1 cellular context compared by ENCODE assay signal in genomic region chr9:26892251-26893029, GRCh38.
TF ChIP-seq lines count a peak whose summit lies in the region.

CAAP1 (minus strand) TSS chr9:26892802; CDS start chr9:26892715, 87 bp downstream.

TF ChIP-seq in HepG2, 621 proteins besides CTCF, POLR2A, EP300 and RAD21 (continued from another document and continues in another):
- TF ChIP-seq CENPX (CRISPR knock-in tag; IDR thresholded peaks at IDR 0.05), result no peak
- peak; percentile 62; the same call in 1 of the 2 replicates for TF ChIP-seq FOXJ3 (CRISPR knock-in tag; IDR thresholded peaks at IDR 0.05; ENCODE audit: borderline replicate concordance)
- peak; percentile 88 for TF ChIP-seq ZNF883 (CRISPR knock-in tag; IDR thresholded peaks at IDR 0.05; ENCODE audit: not compliant biosample characterization)
- peak; percentile 81 for TF ChIP-seq ZNF280D (CRISPR knock-in tag; IDR thresholded peaks at IDR 0.05)
- no peak for TF ChIP-seq SRSF9 (IDR thresholded peaks at IDR 0.05; ENCODE audit: borderline replicate concordance, insufficient read depth, low read depth, low read length, poor library complexity, severe bottlenecking)
- TF ChIP-seq ZNF615 (CRISPR knock-in tag; IDR thresholded peaks at IDR 0.05; ENCODE audit: borderline replicate concordance), result 0 out of 2 replicates have a peak, but pooled peaks have one; percentile 90
- no peak; the same call in 1 of the 2 replicates for TF ChIP-seq ZNF546 (CRISPR knock-in tag; conservative IDR thresholded peaks at IDR 0.05)
- TF ChIP-seq ZNF687 (CRISPR knock-in tag; IDR thresholded peaks at IDR 0.05), result peak; percentile 94
- TF ChIP-seq ZSCAN9 (CRISPR knock-in tag; IDR thresholded peaks at IDR 0.05; ENCODE audit: borderline replicate concordance), result peak; percentile 75; the same call in 1 of the 2 replicates
- TF ChIP-seq JUND (CRISPR knock-in tag; IDR thresholded peaks at IDR 0.05), result 0 out of 2 replicates have a peak, but pooled peaks have one; percentile 10
- peak; percentile 88 for TF ChIP-seq RBM39 (IDR thresholded peaks at IDR 0.05; ENCODE audit: low read depth, low read length, poor library complexity, severe bottlenecking)
- TF ChIP-seq KLF13 (CRISPR knock-in tag; IDR thresholded peaks at IDR 0.05), result no peak
- peak; percentile 50; the same call in 1 of the 2 replicates for TF ChIP-seq SP5 (CRISPR knock-in tag; IDR thresholded peaks at IDR 0.05; ENCODE audit: borderline replicate concordance, low read depth)
- no peak for TF ChIP-seq ZNF558 (CRISPR knock-in tag; IDR thresholded peaks at IDR 0.05; ENCODE audit: borderline replicate concordance)
- TF ChIP-seq PHF20 (CRISPR knock-in tag; IDR thresholded peaks at IDR 0.05), result peak; percentile 97
- no peak for TF ChIP-seq ZNF296 (CRISPR knock-in tag; conservative IDR thresholded peaks at IDR 0.05)
- TF ChIP-seq AKAP8 (CRISPR knock-in tag; IDR thresholded peaks at IDR 0.05), result no peak; the same call in 1 of the 2 replicates
- no peak for TF ChIP-seq KDM6A (CRISPR knock-in tag; IDR thresholded peaks at IDR 0.05; ENCODE audit: low read depth)
- TF ChIP-seq PCBP1 (IDR thresholded peaks at IDR 0.05; ENCODE audit: borderline replicate concordance, low read depth, low read length), result no peak
- TF ChIP-seq PAWR (CRISPR knock-in tag; IDR thresholded peaks at IDR 0.05; ENCODE audit: borderline replicate concordance), result no peak; the same call in 1 of the 2 replicates
- peak; percentile 98 for TF ChIP-seq POLR2G (IDR thresholded peaks at IDR 0.05; ENCODE audit: low read depth, low read length)
- no peak for TF ChIP-seq JARID2 (CRISPR knock-in tag; IDR thresholded peaks at IDR 0.05; ENCODE audit: insufficient replicate concordance)
- peak; percentile 66; the same call in 1 of the 2 replicates for TF ChIP-seq HIC2 (CRISPR knock-in tag; IDR thresholded peaks at IDR 0.05; ENCODE audit: low read depth)
- peak; percentile 60; the same call in 1 of the 2 replicates for TF ChIP-seq SSRP1 (CRISPR knock-in tag; IDR thresholded peaks at IDR 0.05)
- TF ChIP-seq HHEX (CRISPR knock-in tag; IDR thresholded peaks at IDR 0.05), result no peak
- TF ChIP-seq RARA (CRISPR knock-in tag; IDR thresholded peaks at IDR 0.05), result no peak
- peak; percentile 40 for TF ChIP-seq FOXA3 (CRISPR knock-in tag; IDR thresholded peaks at IDR 0.05)
- peak; percentile 78 for TF ChIP-seq SRSF1 (optimal IDR thresholded peaks at IDR 0.05; ENCODE audit: low read depth, low read length)
- TF ChIP-seq DNMT3B (CRISPR knock-in tag; conservative IDR thresholded peaks at IDR 0.05), result 0 out of 2 replicates have a peak, but pooled peaks have one; percentile 4
- no peak for TF ChIP-seq LCORL (IDR thresholded peaks at IDR 0.05)
- TF ChIP-seq LCORL (CRISPR knock-in tag; IDR thresholded peaks at IDR 0.05), result peak; percentile 86
- TF ChIP-seq STAT5B (CRISPR knock-in tag; IDR thresholded peaks at IDR 0.05), result no peak
- TF ChIP-seq AKNA (CRISPR knock-in tag; IDR thresholded peaks at IDR 0.05; ENCODE audit: borderline replicate concordance), result no peak
- peak; percentile 41; the same call in 1 of the 2 replicates for TF ChIP-seq ZNF280B (CRISPR knock-in tag; IDR thresholded peaks at IDR 0.05; ENCODE audit: borderline replicate concordance)
- no peak for TF ChIP-seq TBP (CRISPR knock-in tag; IDR thresholded peaks at IDR 0.05)
- no peak for TF ChIP-seq PRMT3 (CRISPR knock-in tag; IDR thresholded peaks at IDR 0.05; ENCODE audit: borderline replicate concordance, low read depth)
- TF ChIP-seq HNF1B (CRISPR knock-in tag; IDR thresholded peaks at IDR 0.05), result peak; percentile 89; the same call in 1 of the 2 replicates
- TF ChIP-seq SCMH1 (CRISPR knock-in tag; IDR thresholded peaks at IDR 0.05; ENCODE audit: borderline replicate concordance), result no peak
- TF ChIP-seq XBP1 (CRISPR knock-in tag; IDR thresholded peaks at IDR 0.05), result peak; percentile 70; the same call in 1 of the 2 replicates
- no peak for TF ChIP-seq PAX8 (CRISPR knock-in tag; IDR thresholded peaks at IDR 0.05; ENCODE audit: borderline replicate concordance)
- TF ChIP-seq ZNF430 (CRISPR knock-in tag; IDR thresholded peaks at IDR 0.05), result peak; percentile 54; the same call in 1 of the 2 replicates
- peak; percentile 97 for TF ChIP-seq ZMYM4 (CRISPR knock-in tag; IDR thresholded peaks at IDR 0.05)
- TF ChIP-seq ZNF414 (CRISPR knock-in tag; IDR thresholded peaks at IDR 0.05), result peak; percentile 97
- no peak for TF ChIP-seq ZUFSP (CRISPR knock-in tag; IDR thresholded peaks at IDR 0.05; ENCODE audit: borderline replicate concordance)
